ENCODE assay signal across 13 cellular contexts in genomic region chr3:30605005-30605404, GRCh38. TPM values are rescaled to one million over a fixed set of nuclear protein-coding genes. Genes with fewer than 3 reads are reported as not detected.
DNase-seq lines count a peak whose midpoint lies in the region; ATAC-seq and TF ChIP-seq lines count a peak whose summit lies in the region.
"Had no signal": no experiment of that assay in that cellular context is flagged by ENCODE, and none has a peak within 500 bp of the region (broad histone marks: within the 10 kb centered on the region; RNA-seq: fewer than 3 reads in every experiment).

No MANE protein-coding gene starts in this region.

- intact Hi-C loops in activated naive CD4-positive, alpha-beta T cell treated with anti-CD3 and anti-CD28 coated beads for 36 hours (cut with micrococcal nuclease) = loop anchor here (2.0 to 10.0 kb wide), 5 partner anchors 102 to 927 kb away; partner anchors contain the start of gene STT3B
- intact Hi-C loops in activated T-helper 2 cell treated with anti-CD3 and anti-CD28 coated beads, Interferon-gamma antibody, Interleukin-2, Interleukin-4, amounts not matched to agents 10 μg/mL and 5 μg/mL and 100 μg/mL, durations not matched to agents 14 hours and 24 hours and 36 hours (cut with micrococcal nuclease) = loop anchor here (5.0 to 10.0 kb wide), 3 partner anchors 258 to 490 kb away; no protein-coding TSS in a partner anchor
- intact Hi-C loops in tibial artery (cut with DNase I; ENCODE audit: low total_unique reads) = no loop called here

- H3K9me3 ChIP-seq in lung (ENCODE audit: control insufficient read depth in 2 of 2, insufficient read depth in 1 of 2, low read length in 1 of 2) (no peaks in the 10 kb centered on the region), tibial artery (no peaks in the 10 kb centered on the region)

- TF ChIP-seq CTCF in lung (IDR thresholded peaks at IDR 0.05; ENCODE audit: control extremely low read depth, extremely low read depth) = no peak
- no peak for TF ChIP-seq CTCF in tibial artery (IDR thresholded peaks at IDR 0.05)

- 56 to 60% methylated on average over 4 of the region's 4 CpGs for WGBS in lung, 2 donors

- H3K9me3 Mint-ChIP-seq in activated naive CD4-positive, alpha-beta T cell treated with anti-CD3 and anti-CD28 coated beads for 36 hours = peaks cover 2% of the 10 kb centered on the region
- H3K9me3 Mint-ChIP-seq in activated T-helper 2 cell treated with anti-CD3 and anti-CD28 coated beads, Interferon-gamma antibody, Interleukin-2, Interleukin-4, amounts not matched to agents 10 μg/mL and 5 μg/mL and 100 μg/mL, durations not matched to agents 14 hours and 24 hours and 36 hours = no peaks in the 10 kb centered on the region

- H3K4me1 ChIP-seq in lung (ENCODE audit: control insufficient read depth in 2 of 2, insufficient read depth in 2 of 2, low read length in 2 of 2) (peaks cover 0 to 22% of the 10 kb centered on the region in 2 donors), tibial artery (peaks cover 0 to 32% (median 7%) of the 10 kb centered on the region in 4 donors)

- H3K36me3 ChIP-seq in lung (ENCODE audit: control insufficient read depth in 2 of 2, insufficient read depth in 2 of 2, low read length in 2 of 2) (no peaks in the 10 kb centered on the region), tibial artery (peaks cover 0 to 4% (median 0%) of the 10 kb centered on the region in 3 donors)

- H3K27me3 ChIP-seq in lung (ENCODE audit: control insufficient read depth, insufficient read depth) (no peaks in the 10 kb centered on the region), tibial artery (no peaks in the 10 kb centered on the region)

- H3K4me3 Mint-ChIP-seq in activated naive CD4-positive, alpha-beta T cell treated with anti-CD3 and anti-CD28 coated beads for 36 hours = peak overlapping the region; percentile 94
- peak overlapping the region; percentile 87 for H3K4me3 Mint-ChIP-seq in activated T-helper 2 cell treated with anti-CD3 and anti-CD28 coated beads, Interferon-gamma antibody, Interleukin-2, Interleukin-4, amounts not matched to agents 10 μg/mL and 5 μg/mL and 100 μg/mL, durations not matched to agents 14 hours and 24 hours and 36 hours (ENCODE audit: low read depth)

- ATAC-seq in lung (ENCODE audit: insufficient read depth, low FRiP score) (no peak), HG03469 (IDR thresholded peaks at IDR 0.05; ENCODE audit: unreplicated experiment) (no peak)

- CTCF ChIA-PET in activated naive CD4-positive, alpha-beta T cell treated with anti-CD3 and anti-CD28 coated beads for 36 hours (lab: Charles Lee) = interaction anchor here (0.7 to 4.1 kb wide), 2 partner anchors 54 to 88 kb away, joined by 3 to 13 read pairs; no protein-coding TSS in a partner anchor

- H3K4me3 ChIP-seq in lung (no peak overlapping the region), tibial artery (no peak overlapping the region)

- peaks cover 29% of the 10 kb centered on the region for H3K36me3 Mint-ChIP-seq in activated naive CD4-positive, alpha-beta T cell treated with anti-CD3 and anti-CD28 coated beads for 36 hours (ENCODE audit: low read depth)
- H3K36me3 Mint-ChIP-seq in activated T-helper 2 cell treated with anti-CD3 and anti-CD28 coated beads, Interferon-gamma antibody, Interleukin-2, Interleukin-4, amounts not matched to agents 10 μg/mL and 5 μg/mL and 100 μg/mL, durations not matched to agents 14 hours and 24 hours and 36 hours (ENCODE audit: low read depth) = peaks cover 13% of the 10 kb centered on the region

- peak; percentile 24 for DNase-seq in activated naive CD4-positive, alpha-beta T cell treated with anti-CD3 and anti-CD28 coated beads for 36 hours
- DNase-seq in activated naive CD4-positive, alpha-beta T cell treated with Interleukin-2 at 50 U/mL for 16 hours = no peak
- no peak for DNase-seq in activated T-helper 2 cell treated with anti-CD3 and anti-CD28 coated beads, Interferon-gamma antibody, Interleukin-2, Interleukin-4, amounts not matched to agents 10 μg/mL and 5 μg/mL and 100 μg/mL, durations not matched to agents 14 hours and 24 hours and 36 hours (ENCODE audit: low spot score)
- DNase-seq in lung (ENCODE audit: low spot score) (no peak), tibial artery (no peak), T-helper 9 cell (no peak), NCI-H510A (lab: John Stamatoyannopoulos, UW) (no peak)
- DNase-seq: activated CD4-positive, alpha-beta T cell treated with anti-CD3 and anti-CD28 coated beads, Interleukin-2, amount 50 U/mL, for 1 hour; foreskin melanocyte; Karpas-422; NCI-H748 treated with DMSO at 0.1 percent for 48 hours; stimulated activated CD4-positive, alpha-beta T cell treated with anti-CD3 and anti-CD28 coated beads, Interleukin-2, amount 100 ng/mL, for 48 hours had no signal

- H3K27ac Mint-ChIP-seq in activated naive CD4-positive, alpha-beta T cell treated with anti-CD3 and anti-CD28 coated beads for 36 hours = peak overlapping the region; percentile 100
- H3K27ac Mint-ChIP-seq in activated T-helper 2 cell treated with anti-CD3 and anti-CD28 coated beads, Interferon-gamma antibody, Interleukin-2, Interleukin-4, amounts not matched to agents 10 μg/mL and 5 μg/mL and 100 μg/mL, durations not matched to agents 14 hours and 24 hours and 36 hours = peak overlapping the region; percentile 86

- H3K27ac ChIP-seq in lung (ENCODE audit: low read depth in 1 of 2, low read length in 1 of 2) (peak overlapping the region; percentile 27 to 99), tibial artery (peak overlapping the region; percentile 21 to 95)

- peaks cover 55% of the 10 kb centered on the region for H3K4me1 Mint-ChIP-seq in activated naive CD4-positive, alpha-beta T cell treated with anti-CD3 and anti-CD28 coated beads for 36 hours (ENCODE audit: low read depth)
- peaks cover 50% of the 10 kb centered on the region for H3K4me1 Mint-ChIP-seq in activated T-helper 2 cell treated with anti-CD3 and anti-CD28 coated beads, Interferon-gamma antibody, Interleukin-2, Interleukin-4, amounts not matched to agents 10 μg/mL and 5 μg/mL and 100 μg/mL, durations not matched to agents 14 hours and 24 hours and 36 hours (ENCODE audit: low read depth)

- no peaks in the 10 kb centered on the region for H3K27me3 Mint-ChIP-seq in activated naive CD4-positive, alpha-beta T cell treated with anti-CD3 and anti-CD28 coated beads for 36 hours (ENCODE audit: low read depth)
- H3K27me3 Mint-ChIP-seq in activated T-helper 2 cell treated with anti-CD3 and anti-CD28 coated beads, Interferon-gamma antibody, Interleukin-2, Interleukin-4, amounts not matched to agents 10 μg/mL and 5 μg/mL and 100 μg/mL, durations not matched to agents 14 hours and 24 hours and 36 hours (ENCODE audit: low read depth) = no peaks in the 10 kb centered on the region

RNA-seq across cellular contexts. Expression of gene TGFBR2, which starts 1.4 kb away (rescaled TPM):
- 10 to 100 TPM; 57.8 to 58.1 TPM for total RNA-seq in activated naive CD4-positive, alpha-beta T cell treated with anti-CD3 and anti-CD28 coated beads for 36 hours
- 19.5 and 19.8 TPM in 2 replicates for total RNA-seq in activated T-helper 2 cell treated with anti-CD3 and anti-CD28 coated beads, Interferon-gamma antibody, Interleukin-2, Interleukin-4, amounts not matched to agents 10 μg/mL and 5 μg/mL and 100 μg/mL, durations not matched to agents 14 hours and 24 hours and 36 hours
- total RNA-seq in lung = 100 to 1,000 TPM; 198 to 232 TPM
- polyA plus RNA-seq in lung = 100 to 1,000 TPM in 1 of 2 donors, 10 to 100 TPM in 1; 31.1 to 129 TPM
